In genomic region chr6:159693894-159694545, GRCh38 we compare ENCODE assay signal across 8 cellular contexts. TPM values are rescaled to one million over a fixed set of nuclear protein-coding genes. Genes with fewer than 3 reads are reported as not detected.
A peak's percentile ranks its signal among the peaks of the same experiment; 100 is the strongest.
DNase-seq lines count a peak whose midpoint lies in the region; ATAC-seq and TF ChIP-seq lines count a peak whose summit lies in the region.

No MANE protein-coding gene starts in this region.

- H4K8ac ChIP-seq in neuronal stem cell (ENCODE audit: low read depth, low read length), result no peak overlapping the region

- no peak for TF ChIP-seq CTCF in gastroesophageal sphincter (IDR thresholded peaks at IDR 0.05)

- H3K36me3 Mint-ChIP-seq in activated T-helper 2 cell treated with anti-CD3 and anti-CD28 coated beads, Interferon-gamma antibody, Interleukin-2, Interleukin-4, amounts not matched to agents 10 μg/mL and 5 μg/mL and 100 μg/mL, durations not matched to agents 14 hours and 24 hours and 36 hours (ENCODE audit: low read depth), result peaks cover 19% of the 10 kb centered on the region

- peak overlapping the region; percentile 98 for H3K23ac ChIP-seq in neuronal stem cell (ENCODE audit: low read depth, low read length, poor library complexity)

- H3K27ac Mint-ChIP-seq in activated T-helper 2 cell treated with anti-CD3 and anti-CD28 coated beads, Interferon-gamma antibody, Interleukin-2, Interleukin-4, amounts not matched to agents 10 μg/mL and 5 μg/mL and 100 μg/mL, durations not matched to agents 14 hours and 24 hours and 36 hours, result peak overlapping the region; percentile 95

- no peaks in the 10 kb centered on the region for H3K79me1 ChIP-seq in neuronal stem cell (ENCODE audit: low read depth, low read length)

- peaks cover 28% of the 10 kb centered on the region for H3K4me1 Mint-ChIP-seq in activated T-helper 2 cell treated with anti-CD3 and anti-CD28 coated beads, Interferon-gamma antibody, Interleukin-2, Interleukin-4, amounts not matched to agents 10 μg/mL and 5 μg/mL and 100 μg/mL, durations not matched to agents 14 hours and 24 hours and 36 hours (ENCODE audit: low read depth)

- no peaks in the 10 kb centered on the region for H3K9me3 ChIP-seq in BLaER1
- H3K9me3 ChIP-seq in gastroesophageal sphincter, result no peaks in the 10 kb centered on the region
- H3K9me3 ChIP-seq in neuronal stem cell (replicated peaks in 1 of 2; ENCODE audit: control insufficient read depth in 2 of 2, insufficient read depth in 1 of 2, low read depth in 1 of 2, low read length in 2 of 2), result no peaks in the 10 kb centered on the region

- no peak overlapping the region for H2BK5ac ChIP-seq in neuronal stem cell (ENCODE audit: low read length)

- no peak overlapping the region for H2BK15ac ChIP-seq in neuronal stem cell (ENCODE audit: low read length)

- H3K27me3 Mint-ChIP-seq in activated T-helper 2 cell treated with anti-CD3 and anti-CD28 coated beads, Interferon-gamma antibody, Interleukin-2, Interleukin-4, amounts not matched to agents 10 μg/mL and 5 μg/mL and 100 μg/mL, durations not matched to agents 14 hours and 24 hours and 36 hours (ENCODE audit: low read depth), result no peaks in the 10 kb centered on the region

- intact Hi-C loops in activated T-helper 2 cell treated with anti-CD3 and anti-CD28 coated beads, Interferon-gamma antibody, Interleukin-2, Interleukin-4, amounts not matched to agents 10 μg/mL and 5 μg/mL and 100 μg/mL, durations not matched to agents 14 hours and 24 hours and 36 hours (cut with micrococcal nuclease), result loop anchor here (1.0 to 5.0 kb wide), 5 partner anchors 33 to 768 kb away; partner anchors contain the start of genes ACAT2 and WTAP

- H3K4ac ChIP-seq in neuronal stem cell (ENCODE audit: low read length), result no peak overlapping the region

- no peak for TF ChIP-seq POLR2A in gastroesophageal sphincter (IDR thresholded peaks at IDR 0.05)

- no peak overlapping the region for H2BK120ac ChIP-seq in neuronal stem cell (ENCODE audit: low read depth, low read length)

- peak overlapping the region; percentile 92 for H3K4me3 Mint-ChIP-seq in activated T-helper 2 cell treated with anti-CD3 and anti-CD28 coated beads, Interferon-gamma antibody, Interleukin-2, Interleukin-4, amounts not matched to agents 10 μg/mL and 5 μg/mL and 100 μg/mL, durations not matched to agents 14 hours and 24 hours and 36 hours (ENCODE audit: low read depth)

- ATAC-seq in GM21529 (IDR thresholded peaks at IDR 0.05; ENCODE audit: unreplicated experiment) (peak; percentile 2), gastroesophageal sphincter (no peak), HG02798 (IDR thresholded peaks at IDR 0.05; ENCODE audit: poor library complexity, unreplicated experiment) (no peak)

- H3K36me3 ChIP-seq in BLaER1, result peaks cover 13% of the 10 kb centered on the region
- peaks cover 0 to 13% of the 10 kb centered on the region in 2 donors for H3K36me3 ChIP-seq in gastroesophageal sphincter
- H3K36me3 ChIP-seq in neuronal stem cell (replicated peaks in 1 of 2; ENCODE audit: control insufficient read depth in 2 of 2, insufficient read depth in 2 of 2, low read length in 2 of 2), result peaks cover 1 to 25% of the 10 kb centered on the region in 2 donors

- peak overlapping the region; percentile 100 for H3K18ac ChIP-seq in neuronal stem cell (ENCODE audit: low read length)

- peaks cover 30% of the 10 kb centered on the region for H4K20me1 ChIP-seq in BLaER1

- peak; percentile 30 for DNase-seq in NCI-H2227 (lab: John Stamatoyannopoulos, UW; ENCODE audit: unreplicated experiment)
- DNase-seq in activated T-helper 2 cell treated with anti-CD3 and anti-CD28 coated beads, Interferon-gamma antibody, Interleukin-2, Interleukin-4, amounts not matched to agents 10 μg/mL and 5 μg/mL and 100 μg/mL, durations not matched to agents 14 hours and 24 hours and 36 hours (ENCODE audit: low spot score), result peak; percentile 35
- no peak for DNase-seq in neuronal stem cell (ENCODE audit: low spot score)
- no peak for DNase-seq in NCI-H2171 (lab: John Stamatoyannopoulos, UW)

- H3K4me3 ChIP-seq in BLaER1 (peak overlapping the region; percentile 89), gastroesophageal sphincter (peak overlapping the region; percentile 93 to 94), neuronal stem cell (ENCODE audit: low read length in 2 of 2) (peak overlapping the region; percentile 66 to 89)

- no peak for TF ChIP-seq EP300 in gastroesophageal sphincter (IDR thresholded peaks at IDR 0.05)

- no peak overlapping the region for H2BK12ac ChIP-seq in neuronal stem cell (ENCODE audit: low read length)

- H2AK5ac ChIP-seq in neuronal stem cell (ENCODE audit: low read depth, low read length), result no peak overlapping the region

- no peak overlapping the region for H4K91ac ChIP-seq in neuronal stem cell (ENCODE audit: low read depth, low read length, poor library complexity)

- H3K4me2 ChIP-seq in BLaER1 (peak overlapping the region; percentile 85), neuronal stem cell (ENCODE audit: insufficient read depth, low read length, poor library complexity, severe bottlenecking) (peak overlapping the region; percentile 80)

- H3K27ac ChIP-seq in BLaER1 (peak overlapping the region; percentile 94), gastroesophageal sphincter (peak overlapping the region; percentile 92 to 99 (median 98)), neuronal stem cell (replicated peaks; ENCODE audit: low read length) (peak overlapping the region; percentile 92)

- H3K4me1 ChIP-seq in BLaER1 (peaks cover 69% of the 10 kb centered on the region), gastroesophageal sphincter (peaks cover 4 to 50% (median 15%) of the 10 kb centered on the region in 3 donors), neuronal stem cell (ENCODE audit: control insufficient read depth in 2 of 2, insufficient read depth in 1 of 2, low read depth in 1 of 2, low read length in 2 of 2) (peaks cover 11 to 18% of the 10 kb centered on the region in 2 donors)

- 15 to 29% methylated on average over 10 to 13 of the region's 14 CpGs for WGBS in gastroesophageal sphincter (ENCODE audit: low coverage in 1 of 2), 2 donors
- no CpG with 5 or more reads among the region's 14 CpGs for WGBS in neuronal stem cell (ENCODE audit: extremely low coverage in 2 of 2, insufficient read length in 2 of 2, insufficient replicate concordance in 1 of 2), 2 donors

- H3K9ac ChIP-seq in BLaER1, result peak overlapping the region; percentile 94
- peak overlapping the region; percentile 83 for H3K9ac ChIP-seq in neuronal stem cell (ENCODE audit: low read depth, low read length, poor library complexity)

- H3K14ac ChIP-seq in neuronal stem cell (ENCODE audit: low read length), result no peak overlapping the region

- H2AFZ ChIP-seq in neuronal stem cell (ENCODE audit: low read length), result peak overlapping the region; percentile 93

- H3K27me3 ChIP-seq in BLaER1 (no peaks in the 10 kb centered on the region), gastroesophageal sphincter (no peaks in the 10 kb centered on the region), neuronal stem cell (ENCODE audit: control insufficient read depth in 3 of 3, insufficient read depth in 3 of 3, low read depth in 1 of 3, low read length in 3 of 3) (no peaks in the 10 kb centered on the region)

- no peaks in the 10 kb centered on the region for H3K9me3 Mint-ChIP-seq in activated T-helper 2 cell treated with anti-CD3 and anti-CD28 coated beads, Interferon-gamma antibody, Interleukin-2, Interleukin-4, amounts not matched to agents 10 μg/mL and 5 μg/mL and 100 μg/mL, durations not matched to agents 14 hours and 24 hours and 36 hours

RNA-seq across cellular contexts. Expression of gene SOD2, which starts 1.0 kb away (rescaled TPM):
- total RNA-seq in activated T-helper 2 cell treated with anti-CD3 and anti-CD28 coated beads, Interferon-gamma antibody, Interleukin-2, Interleukin-4, amounts not matched to agents 10 μg/mL and 5 μg/mL and 100 μg/mL, durations not matched to agents 14 hours and 24 hours and 36 hours, result 54.3 and 60.8 TPM in 2 replicates
- 100 to 1,000 TPM; 256 to 921 (median 488) TPM for total RNA-seq in gastroesophageal sphincter
- polyA plus RNA-seq in neuronal stem cell (2013, experiment 1 of 2), result 45.5 TPM
- polyA plus RNA-seq in neuronal stem cell (2013, experiment 2 of 2), result 42.6 TPM

RNA-seq across cellular contexts. Expression of gene WTAP, which starts 33.3 kb away (rescaled TPM):
- total RNA-seq in activated T-helper 2 cell treated with anti-CD3 and anti-CD28 coated beads, Interferon-gamma antibody, Interleukin-2, Interleukin-4, amounts not matched to agents 10 μg/mL and 5 μg/mL and 100 μg/mL, durations not matched to agents 14 hours and 24 hours and 36 hours, result 110 and 114 TPM in 2 replicates
- 100 to 1,000 TPM in 1 of 4 donors, 10 to 100 TPM in 3; 52.1 to 123 (median 79.9) TPM for total RNA-seq in gastroesophageal sphincter
- 108 TPM for polyA plus RNA-seq in neuronal stem cell (2013, experiment 1 of 2)
- 108 TPM for polyA plus RNA-seq in neuronal stem cell (2013, experiment 2 of 2)

Comparison
In these comparisons a context has a peak if more than half of its experiments do, and no peak if none do; other contexts are left out.
1. DNase-seq: peak in NCI-H2227 (single experiment) and activated T-helper 2 cell treated with anti-CD3 and anti-CD28 coated beads, Interferon-gamma antibody, Interleukin-2, Interleukin-4, amounts not matched to agents 10 μg/mL and 5 μg/mL and 100 μg/mL, durations not matched to agents 14 hours and 24 hours and 36 hours (single experiment); none in neuronal stem cell (single experiment) and NCI-H2171 (single experiment).
2. Peak in every context shown above with its lines, with median percentiles within 50 percentile points of each other: H3K27ac ChIP-seq and H3K4me3 ChIP-seq.